In the genomic region with DNA sequence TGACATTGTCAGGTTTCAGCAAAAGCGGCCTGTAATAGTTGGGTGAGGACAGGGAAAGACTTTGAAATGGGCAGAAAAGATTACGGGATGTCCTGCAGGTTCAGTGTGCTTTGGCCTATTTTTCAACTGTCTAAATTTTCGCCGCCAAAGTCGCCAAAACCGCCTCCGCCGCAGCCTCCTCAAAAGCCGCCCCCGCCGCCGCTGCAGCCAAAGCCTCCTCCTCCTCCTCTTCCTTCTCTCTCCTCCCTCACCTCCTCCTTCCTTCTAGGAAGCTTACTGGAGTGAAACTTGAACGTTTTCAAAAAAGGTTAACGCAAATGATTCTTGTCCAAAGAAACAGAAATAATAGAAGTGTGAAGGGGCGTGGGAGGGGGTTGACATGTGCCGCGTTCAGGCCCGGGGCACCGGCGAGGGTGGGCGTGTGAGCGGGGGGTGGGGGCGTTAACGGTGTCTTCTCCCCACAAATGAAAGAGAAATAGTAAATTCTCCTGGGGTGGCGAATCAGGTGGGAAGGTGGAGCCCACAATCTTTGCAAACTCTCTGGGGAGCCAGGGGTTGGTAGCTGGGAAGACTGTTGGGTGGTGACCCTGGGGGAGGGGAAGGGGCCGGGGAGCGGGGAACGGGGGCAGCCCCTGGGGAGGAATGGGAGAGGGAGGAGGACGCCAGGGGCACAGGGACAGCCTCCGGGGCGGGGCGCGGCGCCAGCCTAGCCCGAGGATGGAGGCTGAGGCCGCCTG, we compare ENCODE assay signal across 12 cellular contexts. TPM values are rescaled to one million over a fixed set of nuclear protein-coding genes. Genes with fewer than 3 reads are reported as not detected.
DNase-seq lines count a peak whose midpoint lies in the region; FAIRE-seq and TF ChIP-seq lines count a peak whose summit lies in the region.
"Not testable (repeated sequence)": the region's sequence is repeated elsewhere in the genome, so short reads cannot be mapped to it uniquely, and the experiment has no call there.
"Had no signal": no experiment of that assay in that cellular context is flagged by ENCODE, and none has a peak within 500 bp of the region (broad histone marks: within the 10 kb centered on the region; RNA-seq: fewer than 3 reads in every experiment).

No MANE protein-coding gene starts in this region.

- H3K36me3 Mint-ChIP-seq in CD14-positive monocyte; activated naive CD4-positive, alpha-beta T cell treated with anti-CD3 and anti-CD28 coated beads, Interleukin-2, amount 10 ng/mL, durations not matched to agents 7 days and 5 days: not testable (repeated sequence)

- not testable (repeated sequence) for H2AK5ac ChIP-seq in H1 (ENCODE audit: low read depth, low read length)

- not testable (repeated sequence) for H3K79me1 ChIP-seq in H1 (ENCODE audit: low read depth, low read length)

- not testable (repeated sequence) for FAIRE-seq in H1 (lab: Jason Lieb, UNC)

- H3K4me2 ChIP-seq in H1 (ENCODE audit: insufficient read depth in 1 of 2, low read depth in 2 of 2, low read length in 2 of 2) = peak overlapping the region; percentile 69 to 97; a peak in 3 of 4 replicates

- not testable (repeated sequence) for TF ChIP-seq POLR2A in H1 (IDR thresholded peaks at IDR 0.05; ENCODE audit: control extremely low read depth in 1 of 2, low read depth in 2 of 2, low read length in 2 of 2)

- peak overlapping the region; percentile 55 for H3K4me3 ChIP-seq in HFF-Myc (replicated peaks; ENCODE audit: low read depth, low read length)
- H3K4me3 ChIP-seq in SJCRH30 = peak overlapping the region; percentile 68
- peak overlapping the region in 3 of 4 experiments; percentile 44 to 71 (median 55); a peak in 6 of 8 replicates for H3K4me3 ChIP-seq in H1 (ENCODE audit: extremely low read depth in 1 of 4, insufficient read depth in 2 of 4, low read depth in 3 of 4, low read length in 4 of 4)
- H3K4me3 ChIP-seq in iPS-18c (ENCODE audit: insufficient read depth, low read depth, low read length) = peak overlapping the region; percentile 28; the same call in 1 of the 2 replicates
- H3K4me3 ChIP-seq in neutrophil (ENCODE audit: low read depth in 1 of 2, low read length in 1 of 2) = peak overlapping the region; percentile 85 to 88
- H3K4me3 ChIP-seq in thymus (ENCODE audit: low read length) = peak overlapping the region; percentile 90

- DNase-seq in CD14-positive monocyte (ENCODE audit: low spot score); HFF-Myc (ENCODE audit: extremely low read depth, low read depth); activated naive CD4-positive, alpha-beta T cell treated with anti-CD3 and anti-CD28 coated beads, Interleukin-2, amount 10 ng/mL, durations not matched to agents 7 days and 5 days: not testable (repeated sequence)
- peak in 1 of 2 experiments; percentile 34 for DNase-seq in SJCRH30
- DNase-seq in H1 (ENCODE audit: low read depth in 1 of 2, low spot score in 2 of 2) = peak in 1 of 2 experiments; percentile 61

- not testable (repeated sequence) for H2BK20ac ChIP-seq in H1 (ENCODE audit: low read length)

- H4K8ac ChIP-seq in H1 (ENCODE audit: extremely low read depth, insufficient read depth, low read length) = not testable (repeated sequence)

- not testable (repeated sequence) for H2AFZ ChIP-seq in H1 (ENCODE audit: low read length)

- peaks cover 21% of the 10 kb centered on the region; the same call in 1 of the 2 replicates for H3K4me1 ChIP-seq in SJCRH30
- H3K4me1 ChIP-seq in H1 (replicated peaks in 1 of 4; ENCODE audit: control insufficient read depth in 3 of 4, insufficient read depth in 4 of 4, low read length in 3 of 4); thymus (ENCODE audit: control insufficient read depth, insufficient read depth, low read length): not testable (repeated sequence)
- H3K4me1 ChIP-seq in neutrophil (ENCODE audit: control insufficient read depth in 1 of 2, insufficient read depth in 1 of 2, low read depth in 1 of 2, low read length in 1 of 2) = peaks cover 43 to 50% of the 10 kb centered on the region in 2 experiments

- not testable (repeated sequence) for H3K56ac ChIP-seq in H1 (replicated peaks; ENCODE audit: insufficient read length, low read depth, low read length)

- not testable (repeated sequence) for H3K23ac ChIP-seq in H1 (ENCODE audit: insufficient read length)

- not testable (repeated sequence) for TF ChIP-seq EP300 in H1 (IDR thresholded peaks at IDR 0.05; ENCODE audit: borderline replicate concordance in 1 of 2, low read depth in 2 of 2, low read length in 2 of 2)

- not testable (repeated sequence) for H3K27ac Mint-ChIP-seq in CD14-positive monocyte; activated naive CD4-positive, alpha-beta T cell treated with anti-CD3 and anti-CD28 coated beads, Interleukin-2, amount 10 ng/mL, durations not matched to agents 7 days and 5 days

- peaks cover 47 to 54% (median 51%) of the 10 kb centered on the region in 3 donors for H3K27me3 Mint-ChIP-seq in CD14-positive monocyte (ENCODE audit: low read depth in 3 of 3)
- peaks cover 66% of the 10 kb centered on the region for H3K27me3 Mint-ChIP-seq in activated naive CD4-positive, alpha-beta T cell treated with anti-CD3 and anti-CD28 coated beads, Interleukin-2, amount 10 ng/mL, durations not matched to agents 7 days and 5 days

- peak overlapping the region; percentile 55 to 80 for H3K4me3 Mint-ChIP-seq in CD14-positive monocyte
- peak overlapping the region; percentile 55 for H3K4me3 Mint-ChIP-seq in activated naive CD4-positive, alpha-beta T cell treated with anti-CD3 and anti-CD28 coated beads, Interleukin-2, amount 10 ng/mL, durations not matched to agents 7 days and 5 days

- not testable (repeated sequence) for H3K9ac ChIP-seq in H1 (replicated peaks in 1 of 4; ENCODE audit: extremely low read depth in 1 of 4, low read depth in 3 of 4, low read length in 3 of 4)

- not testable (repeated sequence) for H3K23me2 ChIP-seq in H1 (ENCODE audit: low read depth, low read length)

- H3K9me3 Mint-ChIP-seq in CD14-positive monocyte; activated naive CD4-positive, alpha-beta T cell treated with anti-CD3 and anti-CD28 coated beads, Interleukin-2, amount 10 ng/mL, durations not matched to agents 7 days and 5 days: not testable (repeated sequence)

- not testable (repeated sequence) for H3K4ac ChIP-seq in H1 (replicated peaks; ENCODE audit: insufficient read length, low read depth, low read length)

- H4K20me1 ChIP-seq in H1 (replicated peaks in 1 of 2; ENCODE audit: control insufficient read depth in 1 of 2, insufficient read depth in 2 of 2, low read length in 2 of 2) = not testable (repeated sequence)

- POLR2A ChIA-PET in H1 (lab: Charles Lee; ENCODE audit: partially characterized antibody) = interaction anchor here (0.8 kb wide), 2 partner anchors 35 to 47 kb away, joined by 4 read pairs; no protein-coding TSS in a partner anchor

- not testable (repeated sequence) for H3K27me3 ChIP-seq in SJCRH30; H1 (replicated peaks in 1 of 4; ENCODE audit: control insufficient read depth in 3 of 4, extremely low read depth in 1 of 4, insufficient read depth in 3 of 4, low read length in 3 of 4); neutrophil; thymus (ENCODE audit: control insufficient read depth, insufficient read depth)

- not testable (repeated sequence) for H3K14ac ChIP-seq in H1 (ENCODE audit: insufficient read length)

- intact Hi-C loops in CD14-positive monocyte (cut with micrococcal nuclease) = not testable (repeated sequence)

- H3K36me3 ChIP-seq in SJCRH30; H1 (ENCODE audit: control insufficient read depth in 2 of 4, insufficient read depth in 4 of 4, low read length in 3 of 4); neutrophil; thymus (ENCODE audit: control insufficient read depth, insufficient read depth): not testable (repeated sequence)

- H3K79me2 ChIP-seq in H1 (ENCODE audit: control insufficient read depth in 1 of 2, insufficient read depth in 2 of 2, low read length in 2 of 2) = not testable (repeated sequence)

- WGBS in H1 (ENCODE audit: extremely low coverage in 1 of 2, insufficient coverage in 1 of 2, insufficient read length in 1 of 2, insufficient replicate concordance in 2 of 2, low coverage in 1 of 2, low lambda C conversion rate in 2 of 2, missing lambda C conversion rate in 1 of 2), 2 experiments = 10% methylated on average over 12 of the region's 36 CpGs; no CpG with 5 or more reads in 1 of the 2 experiments
- 16% methylated on average over 27 of the region's 36 CpGs for WGBS in thymus

- not testable (repeated sequence) for H2BK15ac ChIP-seq in H1 (ENCODE audit: low read length)

- H3K18ac ChIP-seq in H1 (ENCODE audit: extremely low read depth, low read length) = not testable (repeated sequence)

- peaks cover 37% of the 10 kb centered on the region for H3K4me1 Mint-ChIP-seq in CD14-positive monocyte
- H3K4me1 Mint-ChIP-seq in activated naive CD4-positive, alpha-beta T cell treated with anti-CD3 and anti-CD28 coated beads, Interleukin-2, amount 10 ng/mL, durations not matched to agents 7 days and 5 days = not testable (repeated sequence)

- H2BK120ac ChIP-seq in H1 (replicated peaks; ENCODE audit: low read depth, low read length) = not testable (repeated sequence)

- not testable (repeated sequence) for H2BK5ac ChIP-seq in H1 (ENCODE audit: low read depth, low read length)

- not testable (repeated sequence) for H4K91ac ChIP-seq in H1 (replicated peaks; ENCODE audit: insufficient read length, low read length)

- not testable (repeated sequence) for TF ChIP-seq RAD21 in H1 (IDR thresholded peaks at IDR 0.05 in 1 of 2, conservative IDR thresholded peaks at IDR 0.05 in 1 of 2; ENCODE audit: low read depth in 2 of 2, low read length in 2 of 2)

- CTCF ChIA-PET in activated naive CD4-positive, alpha-beta T cell treated with anti-CD3 and anti-CD28 coated beads, Interleukin-2, amount 10 ng/mL, durations not matched to agents 7 days and 5 days (lab: Charles Lee) = not testable (repeated sequence)
- CTCF ChIA-PET in H1 (lab: Charles Lee; ENCODE audit: partially characterized antibody) = interaction anchor here (0.8 kb wide), 1 partner anchor 21 kb away, joined by 4 read pairs; no protein-coding TSS in a partner anchor

- H2BK12ac ChIP-seq in H1 (ENCODE audit: low read depth, low read length) = not testable (repeated sequence)

- H4K5ac ChIP-seq in H1 (ENCODE audit: insufficient read length, low read depth, low read length) = not testable (repeated sequence)

- H3K9me3 ChIP-seq in SJCRH30 (replicated peaks); H1 (ENCODE audit: insufficient read depth in 2 of 2, low read depth in 1 of 2, low read length in 1 of 2); iPS-18c (ENCODE audit: control insufficient read depth, insufficient read depth, low read length); neutrophil; thymus (ENCODE audit: control insufficient read depth): not testable (repeated sequence)

- not testable (repeated sequence) for TF ChIP-seq CTCF in CD14-positive monocyte (IDR thresholded peaks at IDR 0.05); HFF-Myc (IDR thresholded peaks at IDR 0.05; ENCODE audit: low read depth, low read length, missing control alignments); H1 (IDR thresholded peaks at IDR 0.05; ENCODE audit: control extremely low read depth in 1 of 3, insufficient read depth in 1 of 3, low read depth in 1 of 3, low read length in 3 of 3); neutrophil (IDR thresholded peaks at IDR 0.05)

- H3K27ac ChIP-seq in SJCRH30; H1 (ENCODE audit: low read depth, low read length): not testable (repeated sequence)
- H3K27ac ChIP-seq in neutrophil (peak overlapping the region; percentile 85), thymus (ENCODE audit: low read depth) (peak overlapping the region; percentile 52)

RNA-seq across cellular contexts. Expression of gene PGPEP1L, which starts 6.6 kb away (rescaled TPM):
- polyA plus RNA-seq in CD14-positive monocyte (not detected), H1 (2011; rRNA removed) (0.14 and 0.17 TPM in 2 replicates), thymus (0.14 TPM)
- 0.25 TPM in 1 of 2 replicates, not detected in the other for total RNA-seq in SJCRH30 (2014; rRNA removed; shearing (Covaris generic))
- total RNA-seq in H1 (2021; fragmentation: NEBNext Ultra II Directional; extraction: Animal tissue kit (Norgen Biotek cat#: 25700)) = 0.22 TPM in 1 of 2 replicates, not detected in the other
- 0.10 TPM for polyA plus RNA-seq in H1 (2011; cell fraction: cytosol; rRNA removed)
- 0.37 TPM for polyA plus RNA-seq in H1 (2011; cell fraction: nucleus; rRNA removed)
- 0.18 TPM in 1 of 4 replicates, not detected in the others for polyA plus RNA-seq in H1 (2012, experiment 1 of 2)
- not detected for polyA plus RNA-seq in H1 (2012, experiment 2 of 2)
- polyA plus RNA-seq in H1 (2013, experiment 1 of 2) = not detected
- 0.04 TPM for polyA plus RNA-seq in H1 (2013, experiment 2 of 2)
- polyA minus RNA-seq in H1 (2011; rRNA and poly(A)+ RNA removed) = 0.38 TPM in 1 of 2 replicates, not detected in the other
- not detected for polyA minus RNA-seq in H1 (2011; cell fraction: cytosol; rRNA and poly(A)+ RNA removed)
- not detected for polyA minus RNA-seq in H1 (2011; cell fraction: nucleus; rRNA and poly(A)+ RNA removed)
- total RNA-seq: adrenal gland; CD4-positive, CD25-positive, alpha-beta regulatory T cell; T-helper 1 cell treated with Interleukin-12 subunit alpha and Interleukin-12 subunit beta and Interleukin-4 antibody, amounts not matched to agents 30 ng/mL and 1 ng/mL, for 36 hours; temporal lobe had no signal
- polyA plus RNA-seq: CD4-positive, CD25-positive, alpha-beta regulatory T cell had no signal

Comparison
In these comparisons a context has a peak if more than half of its experiments do, and no peak if none do; other contexts are left out.
1. H3K4me3 ChIP-seq: peak in every context shown above with its lines; median percentile 90 in thymus; 86 in neutrophil; 68 in SJCRH30; 55 in HFF-Myc; 55 in H1; 28 in iPS-18c.